ENCODE assay signal across 8 cellular contexts in the genomic region with DNA sequence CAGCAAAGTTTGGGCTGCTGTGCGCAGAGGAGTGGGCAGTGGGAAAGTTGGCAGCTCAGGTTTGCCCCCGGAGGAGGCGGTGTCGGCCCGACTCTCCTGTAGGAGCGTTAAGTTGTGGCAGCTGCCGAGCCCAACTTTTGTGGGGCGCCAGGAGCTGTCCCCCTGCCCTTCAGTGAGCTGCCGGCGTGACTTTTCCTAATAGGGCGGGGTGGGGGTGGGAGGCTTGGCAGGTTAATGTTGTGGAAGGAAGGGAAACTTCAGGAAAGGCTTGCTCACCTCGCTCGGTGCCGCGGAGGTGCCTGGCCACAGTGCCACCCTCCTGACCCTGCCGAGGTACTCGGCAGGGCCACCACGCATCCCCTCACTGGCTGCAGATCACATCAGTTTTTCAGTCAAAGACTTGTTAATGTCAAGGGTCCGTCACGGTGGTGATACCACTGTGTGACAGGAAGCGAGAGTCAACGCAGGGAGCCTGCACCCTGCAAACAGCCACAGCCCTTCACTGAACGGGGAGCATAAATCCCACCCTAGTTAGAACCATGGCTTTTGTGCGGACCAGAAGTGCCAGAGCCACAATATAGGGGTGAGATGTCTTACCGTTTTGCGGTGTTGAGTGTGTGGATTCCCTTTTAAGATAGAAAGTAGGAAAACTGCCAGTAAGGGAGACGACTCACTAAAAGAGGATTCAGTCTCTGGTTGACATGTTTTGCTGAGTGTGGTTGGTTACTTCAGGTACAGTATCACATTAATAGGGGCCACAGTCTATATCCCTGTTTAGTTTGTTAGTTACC. TPM values are rescaled to one million over a fixed set of nuclear protein-coding genes. Genes with fewer than 3 reads are reported as not detected.
DNase-seq lines count a peak whose midpoint lies in the region; ATAC-seq and TF ChIP-seq lines count a peak whose summit lies in the region.

No MANE protein-coding gene starts in this region.

- CTCF ChIA-PET in activated naive CD4-positive, alpha-beta T cell treated with anti-CD3 and anti-CD28 coated beads, Interleukin-2, amount 10 ng/mL, durations not matched to agents 7 days and 5 days (lab: Charles Lee), result interaction anchor here (0.9 to 2.7 kb wide), 6 partner anchors 21 to 206 kb away, joined by 4 to 11 read pairs (median 6); a partner anchor contains a TSS

- peaks cover under 1% of the 10 kb centered on the region; the same call in 1 of the 2 replicates for H3K36me3 ChIP-seq in SJCRH30
- H3K36me3 ChIP-seq in heart left ventricle, result no peaks in the 10 kb centered on the region
- no peaks in the 10 kb centered on the region for H3K36me3 ChIP-seq in vagina

- ATAC-seq in HG03045 (IDR thresholded peaks at IDR 0.05; ENCODE audit: unreplicated experiment) (peak; percentile 21), heart left ventricle (peak in 2 of 4 donors; percentile 0 to 3)

- peak overlapping the region; percentile 99 for H3K27ac Mint-ChIP-seq in activated naive CD4-positive, alpha-beta T cell treated with anti-CD3 and anti-CD28 coated beads, Interleukin-2, amount 10 ng/mL, durations not matched to agents 7 days and 5 days

- no peak for TF ChIP-seq POLR2A in heart left ventricle (IDR thresholded peaks at IDR 0.05)
- no peak for TF ChIP-seq POLR2A in vagina (IDR thresholded peaks at IDR 0.05)

- H3K36me3 Mint-ChIP-seq in activated naive CD4-positive, alpha-beta T cell treated with anti-CD3 and anti-CD28 coated beads, Interleukin-2, amount 10 ng/mL, durations not matched to agents 7 days and 5 days, result peaks cover 40% of the 10 kb centered on the region

- WGBS in heart left ventricle, 4 donors, result 0 to 2% (median 0%) methylated on average over 9 to 27 of the region's 27 CpGs

- H3K27ac ChIP-seq in SJCRH30, result peak overlapping the region; percentile 94
- H3K27ac ChIP-seq in heart left ventricle, result peak overlapping the region; percentile 89 to 99 (median 97)
- H3K27ac ChIP-seq in vagina, result peak overlapping the region; percentile 97

- H3K9me3 ChIP-seq in SJCRH30 (replicated peaks) (no peaks in the 10 kb centered on the region), heart left ventricle (no peaks in the 10 kb centered on the region), vagina (no peaks in the 10 kb centered on the region)

- H3K4me1 ChIP-seq in SJCRH30, result 0 out of 2 replicates have a peak, but pooled peaks cover 8% of the 10 kb centered on the region
- H3K4me1 ChIP-seq in heart left ventricle, result peaks cover 0 to 63% (median 48%) of the 10 kb centered on the region in 12 donors
- peaks cover 33% of the 10 kb centered on the region for H3K4me1 ChIP-seq in vagina

- peaks cover 60% of the 10 kb centered on the region for H3K4me1 Mint-ChIP-seq in activated naive CD4-positive, alpha-beta T cell treated with anti-CD3 and anti-CD28 coated beads, Interleukin-2, amount 10 ng/mL, durations not matched to agents 7 days and 5 days

- H3K27me3 ChIP-seq in SJCRH30 (no peaks in the 10 kb centered on the region), heart left ventricle (no peaks in the 10 kb centered on the region), vagina (no peaks in the 10 kb centered on the region)

- no peaks in the 10 kb centered on the region for H3K27me3 Mint-ChIP-seq in activated naive CD4-positive, alpha-beta T cell treated with anti-CD3 and anti-CD28 coated beads, Interleukin-2, amount 10 ng/mL, durations not matched to agents 7 days and 5 days

- intact Hi-C loops in heart left ventricle (cut with DNase I) (loop anchor here in 5 of 10 donors (2.0 to 10.0 kb wide), 7 partner anchors 32 to 246 kb away; a partner anchor contains a TSS), vagina (cut with DNase I) (no loop called here)

- H3K4me3 ChIP-seq in SJCRH30 (peak overlapping the region; percentile 72), heart left ventricle (peak overlapping the region; percentile 60 to 92 (median 84)), vagina (peak overlapping the region; percentile 80 to 90)

- peak overlapping the region; percentile 84 for H3K4me3 Mint-ChIP-seq in activated naive CD4-positive, alpha-beta T cell treated with anti-CD3 and anti-CD28 coated beads, Interleukin-2, amount 10 ng/mL, durations not matched to agents 7 days and 5 days

- TF ChIP-seq CTCF in heart left ventricle (IDR thresholded peaks at IDR 0.05) (peak in 1 of 12 donors; percentile 14), vagina (IDR thresholded peaks at IDR 0.05) (no peak)

- H3K9me3 Mint-ChIP-seq in activated naive CD4-positive, alpha-beta T cell treated with anti-CD3 and anti-CD28 coated beads, Interleukin-2, amount 10 ng/mL, durations not matched to agents 7 days and 5 days, result no peaks in the 10 kb centered on the region

- peak; percentile 74 for DNase-seq in NK-92 treated with Interleukin-12 subunit alpha and Interleukin-12 subunit beta, amount 100 ng/mL, for 24 hours (lab: John Stamatoyannopoulos, UW)
- DNase-seq in NK-92 (lab: John Stamatoyannopoulos, UW; ENCODE audit: unreplicated experiment), result no peak
- peak; percentile 55 to 69 for DNase-seq in SJCRH30
- peak; percentile 68 for DNase-seq in activated naive CD4-positive, alpha-beta T cell treated with anti-CD3 and anti-CD28 coated beads, Interleukin-2, amount 10 ng/mL, durations not matched to agents 7 days and 5 days
- DNase-seq in heart left ventricle, result peak; percentile 33 to 68 (median 50)
- peak; percentile 79 for DNase-seq in pons (ENCODE audit: low spot score)
- no peak for DNase-seq in vagina (ENCODE audit: extremely low spot score in 2 of 2)

RNA-seq across cellular contexts. Expression of a gene that starts 0.7 kb away (rescaled TPM):
- 28.2 and 35.3 TPM in 2 replicates for total RNA-seq in SJCRH30 (2014; rRNA removed; shearing (Covaris generic))
- total RNA-seq in heart left ventricle (10 to 100 TPM; 47.4 to 82.2 (median 56.3) TPM), vagina (33.9 TPM)
- 10 to 100 TPM in 1 of 2 donors, 1 to 10 TPM in 1; 8.6 to 12.5 TPM for polyA plus RNA-seq in heart left ventricle

Comparison
In these comparisons a context has a peak if more than half of its experiments do, and no peak if none do; other contexts are left out.
1. DNase-seq: peak in NK-92 treated with Interleukin-12 subunit alpha and Interleukin-12 subunit beta, amount 100 ng/mL, for 24 hours (single experiment), SJCRH30 (2 of 2), activated naive CD4-positive, alpha-beta T cell treated with anti-CD3 and anti-CD28 coated beads, Interleukin-2, amount 10 ng/mL, durations not matched to agents 7 days and 5 days (single experiment), heart left ventricle (5 of 5) and pons (single experiment); none in NK-92 (single experiment) and vagina (0 of 2).
2. Peak in every context shown above with its lines, with median percentiles within 50 percentile points of each other: H3K27ac ChIP-seq and H3K4me3 ChIP-seq.